Comparison of ENCODE assay signal across 24 cellular contexts in genomic region chr3:5341610-5342009, GRCh38.
"Had no signal": no experiment of that assay in that cellular context is flagged by ENCODE, and none has a peak within 500 bp of the region (broad histone marks: within the 10 kb centered on the region; RNA-seq: fewer than 3 reads in every experiment).

No MANE protein-coding gene starts in this region.

- H3K4me3 ChIP-seq: neural progenitor cell, ovary, psoas muscle, right lobe of liver, sigmoid colon, stomach, thoracic aorta, thyroid gland, tibial nerve, upper lobe of left lung, vagina had no signal

- H3K4me1 ChIP-seq: parathyroid adenoma, psoas muscle, right lobe of liver, stomach, thyroid gland, tibial nerve, vagina had no signal

- DNase-seq: nephron progenitor cell; occipital lobe; ovary; posterior cingulate gyrus; psoas muscle; right cardiac atrium; right lobe of liver; sigmoid colon; small intestine; stimulated activated CD4-positive, alpha-beta T cell treated with anti-CD3 and anti-CD28 coated beads, Interleukin-15, amount 100 ng/mL, for 24 hours; stimulated activated CD4-positive, alpha-beta T cell treated with anti-CD3 and anti-CD28 coated beads, Interleukin-2, amount 100 ng/mL, for 24 hours; stimulated activated CD4-positive, alpha-beta T cell treated with anti-CD3 and anti-CD28 coated beads, Interleukin-2, amount 100 ng/mL, for 48 hours; stimulated activated CD4-positive, alpha-beta T cell treated with anti-CD3 and anti-CD28 coated beads, Interleukin-4, amount 100 ng/mL, for 24 hours; stimulated activated naive B cell treated with anti-CD40 and anti-IgM and Interleukin-4, amounts not matched to agents 10 μg/mL and 1 μg/mL and 100 μg/mL, for 72 hours; stimulated activated naive CD4-positive, alpha-beta T cell treated with Interleukin-2 at 50 U/mL for 16 hours; stomach; thyroid gland; trophoblast cell; upper lobe of left lung had no signal

- H3K9me3 ChIP-seq: ovary, psoas muscle, right lobe of liver, sigmoid colon, stomach, thoracic aorta, thyroid gland, tibial nerve, upper lobe of left lung, vagina had no signal

- H3K27ac ChIP-seq: neural progenitor cell, ovary, parathyroid adenoma, psoas muscle, right lobe of liver, sigmoid colon, stomach, thoracic aorta, thyroid gland, tibial nerve, upper lobe of left lung, vagina had no signal

- H3K36me3 ChIP-seq: neural progenitor cell, ovary, right lobe of liver, sigmoid colon, stomach, thoracic aorta, thyroid gland, tibial nerve, upper lobe of left lung, vagina had no signal
